In the genomic region with DNA sequence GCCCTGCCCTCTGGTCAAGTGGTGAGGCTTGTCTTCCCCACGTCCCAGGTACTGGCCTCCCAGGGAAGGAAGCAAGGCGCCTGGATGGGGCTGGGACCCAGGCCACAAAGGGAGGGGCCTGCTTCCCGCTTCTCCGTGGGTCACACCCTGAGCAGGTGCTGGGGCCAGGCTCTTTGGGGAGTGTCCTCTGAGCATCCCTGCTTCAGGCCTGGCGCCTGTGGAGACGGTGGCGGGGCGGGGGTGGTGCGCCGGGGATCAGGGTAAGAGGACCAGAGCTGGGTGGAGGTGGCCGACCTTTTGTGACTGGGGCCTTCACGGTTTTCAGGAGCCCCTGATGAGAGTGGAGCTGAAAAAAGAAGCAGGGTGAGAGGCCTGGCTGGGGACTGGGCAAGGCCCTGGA, we compare ENCODE assay signal across 28 cellular contexts. TPM values are rescaled to one million over a fixed set of nuclear protein-coding genes. Genes with fewer than 3 reads are reported as not detected.
DNase-seq lines count a peak whose midpoint lies in the region; ATAC-seq and TF ChIP-seq lines count a peak whose summit lies in the region.
"Had no signal": no experiment of that assay in that cellular context is flagged by ENCODE, and none has a peak within 500 bp of the region (broad histone marks: within the 10 kb centered on the region; RNA-seq: fewer than 3 reads in every experiment).

No MANE protein-coding gene starts in this region.

- POLR2A ChIA-PET in RWPE1 (lab: Yijun Ruan, JAX; ENCODE audit: low non-redundant PET) = no interaction called here
- POLR2A ChIA-PET in PC-9 (lab: Charles Lee; ENCODE audit: unreplicated experiment) = interaction anchor here (0.6 kb wide), 1 partner anchor 292 kb away, joined by 4 read pairs; no protein-coding TSS in a partner anchor

- ATAC-seq in left colon = peak; percentile 23
- ATAC-seq in GM21515 (IDR thresholded peaks at IDR 0.05; ENCODE audit: unreplicated experiment) = no peak
- no peak for ATAC-seq in HG03571 (IDR thresholded peaks at IDR 0.05; ENCODE audit: unreplicated experiment)
- ATAC-seq: HepG2, Right ventricle myocardium inferior had no signal

- no peak overlapping the region for H3K4me3 ChIP-seq in BLaER1
- H3K4me3 ChIP-seq in PC-9 = no peak overlapping the region
- H3K4me3 ChIP-seq: Peyer's patch, SJSA1 had no signal

- no peaks in the 10 kb centered on the region for H3K9me2 ChIP-seq in PC-9 (ENCODE audit: insufficient read depth)

- peak overlapping the region; percentile 73 for H3K4me2 ChIP-seq in BLaER1
- H3K4me2 ChIP-seq in PC-9 = no peak overlapping the region

- no peak overlapping the region for H2AFZ ChIP-seq in PC-9

- H3K27me3 ChIP-seq in BLaER1 = no peaks in the 10 kb centered on the region
- H3K27me3 ChIP-seq in PC-9 (ENCODE audit: insufficient read depth, low read depth) = no peaks in the 10 kb centered on the region
- H3K27me3 ChIP-seq: Peyer's patch, SJSA1 had no signal

- DNase-seq in NCI-H1417 (lab: John Stamatoyannopoulos, UW) (peak; percentile 1 to 41 (median 3)), NCI-H1417 treated with DMSO at 0.1 percent for 48 hours (lab: John Stamatoyannopoulos, UW) (no peak), RWPE1 (ENCODE audit: low spot score) (no peak), left colon (peak in 1 of 2 donors; percentile 27), PC-9 (no peak)
- DNase-seq: DMS53; EL; GF-D8; KBM-7; MM.1S; NCI-H1048; NCI-H1436 treated with DMSO at 0.1 percent for 48 hours; NCI-H1930; NCI-H2171 treated with DMSO at 0.1 percent for 48 hours; NCI-H446 treated with DMSO at 0.1 percent for 48 hours; NCI-H774; NK-92 treated with Interleukin-12 subunit alpha and Interleukin-12 subunit beta, amount 100 ng/mL, for 24 hours; Peyer's patch; T-helper 1 cell had no signal

- peaks cover 4% of the 10 kb centered on the region; the same call in 1 of the 2 replicates for H3F3A ChIP-seq in PC-9 (ENCODE audit: insufficient read depth, low read depth)

- H3K27ac ChIP-seq in BLaER1 (peak overlapping the region; percentile 53; the same call in 1 of the 2 replicates), RWPE1 (peak overlapping the region; percentile 93), PC-9 (no peak overlapping the region)
- H3K27ac ChIP-seq: 22Rv1, C4-2B, HL-60, Peyer's patch, SJSA1 had no signal

- peaks cover 9% of the 10 kb centered on the region; the same call in 1 of the 2 replicates for H4K20me1 ChIP-seq in BLaER1
- H4K20me1 ChIP-seq in PC-9 (ENCODE audit: insufficient read depth) = no peaks in the 10 kb centered on the region; the same call in 1 of the 2 replicates

- BruUV-seq in PC-9 (replicated peaks; lab: Mats Ljungman, UMichigan) = no TSS peak

- H3K4me1 ChIP-seq in BLaER1 (peaks cover 58% of the 10 kb centered on the region), PC-9 (replicated peaks; ENCODE audit: insufficient read depth) (peaks cover 16% of the 10 kb centered on the region)
- H3K4me1 ChIP-seq: Peyer's patch, SJSA1 had no signal

- H3K9me3 ChIP-seq in BLaER1 (no peaks in the 10 kb centered on the region), PC-9 (ENCODE audit: insufficient read depth, low read depth) (no peaks in the 10 kb centered on the region)
- H3K9me3 ChIP-seq: Peyer's patch, SJSA1 had no signal

- peaks cover 60% of the 10 kb centered on the region for H3K36me3 ChIP-seq in BLaER1
- no peaks in the 10 kb centered on the region for H3K36me3 ChIP-seq in PC-9 (ENCODE audit: low read depth)
- H3K36me3 ChIP-seq: SJSA1 had no signal

- TF ChIP-seq CTCF in RWPE1 (conservative IDR thresholded peaks at IDR 0.05; ENCODE audit: low read depth) (no peak), PC-9 (conservative IDR thresholded peaks at IDR 0.05) (no peak)

- H3K79me2 ChIP-seq in PC-9 (ENCODE audit: low read depth) = no peaks in the 10 kb centered on the region

- CTCF ChIA-PET in RWPE1 (lab: Yijun Ruan, JAX) = no interaction called here
- CTCF ChIA-PET in PC-9 (lab: Charles Lee) = no interaction called here

- no peak overlapping the region for H3K9ac ChIP-seq in BLaER1

- intact Hi-C loops in left colon (cut with DNase I, micrococcal nuclease) = no loop called here
- intact Hi-C loops in PC-9 (cut with micrococcal nuclease; ENCODE audit: unreplicated experiment) = no loop called here

RNA-seq across cellular contexts. Expression of a gene that starts 3.6 kb away (rescaled TPM):
- 1 to 10 TPM; 3.4 to 4.1 TPM for total RNA-seq in left colon
- total RNA-seq in PC-9 (2021) = 3.6 and 7.8 TPM in 2 replicates

RNA-seq across cellular contexts. Expression of a gene that starts 14.3 kb away (rescaled TPM):
- total RNA-seq in left colon = 10 to 100 TPM in 1 of 2 donors, 1 to 10 TPM in 1; 8.4 to 10.9 TPM
- 6.5 and 11.7 TPM in 2 replicates for total RNA-seq in PC-9 (2021)

RNA-seq across cellular contexts. Expression of a gene that starts 51.6 kb away (rescaled TPM):
- total RNA-seq in left colon (1 to 10 TPM in 1 of 2 donors, under 1 TPM in 1; 0.64 to 1.4 TPM), PC-9 (2021) (2.6 and 4.2 TPM in 2 replicates)

Comparison
In these comparisons a context has a peak if more than half of its experiments do, and no peak if none do; other contexts are left out.
1. DNase-seq: peak in NCI-H1417 (3 of 3); none in NCI-H1417 treated with DMSO at 0.1 percent for 48 hours (single experiment), RWPE1 (single experiment) and PC-9 (0 of 2).